Comparison of ENCODE assay signal across 30 cellular contexts in the genomic region with DNA sequence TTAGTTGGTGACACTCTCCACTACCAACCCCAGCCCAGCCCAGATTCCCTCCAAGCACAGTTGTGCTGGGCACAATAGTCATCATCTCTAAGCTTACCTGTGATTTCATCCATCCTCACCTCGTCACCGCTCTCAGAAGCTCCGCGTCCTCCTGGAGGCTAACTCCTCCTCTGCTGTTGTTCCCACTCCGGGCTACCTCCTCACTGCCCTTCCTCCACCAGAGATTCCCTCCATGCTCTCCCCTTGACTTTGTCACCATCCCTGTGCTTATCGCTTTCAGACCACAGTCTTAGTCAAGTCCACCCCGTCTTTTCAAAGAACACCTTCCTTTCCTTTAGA. TPM values are rescaled to one million over a fixed set of nuclear protein-coding genes. Genes with fewer than 3 reads are reported as not detected.
"Had no signal": no experiment of that assay in that cellular context is flagged by ENCODE, and none has a peak within 500 bp of the region (broad histone marks: within the 10 kb centered on the region; RNA-seq: fewer than 3 reads in every experiment).

No MANE protein-coding gene starts in this region.

- DNase-seq: activated CD4-positive, alpha-beta T cell treated with anti-CD3 and anti-CD28 coated beads for 4 hours; activated CD4-positive, alpha-beta T cell treated with anti-CD3 and anti-CD28 coated beads, Interleukin-2, amount 50 U/mL, for 48 hours; activated CD8-positive, alpha-beta memory T cell treated with anti-CD3 and anti-CD28 coated beads for 24 hours; activated effector memory CD4-positive, alpha-beta T cell treated with anti-CD3 and anti-CD28 coated beads, Interleukin-2, amount 50 U/mL, for 16 hours; activated naive CD4-positive, alpha-beta T cell treated with anti-CD3 and anti-CD28 coated beads for 36 hours; activated naive CD8-positive, alpha-beta T cell treated with anti-CD3 and anti-CD28 coated beads for 36 hours; adrenal gland; effector memory CD8-positive, alpha-beta T cell; foreskin fibroblast; hypothalamus; immature natural killer cell; kidney; left colon; lower lobe of right lung; mucosa of descending colon; occipital lobe; stimulated activated CD4-positive, alpha-beta T cell treated with anti-CD3 and anti-CD28 coated beads, Interleukin-15, amount 100 ng/mL, for 24 hours; stimulated activated CD4-positive, alpha-beta T cell treated with anti-CD3 and anti-CD28 coated beads, Interleukin-2, amount 100 ng/mL, for 24 hours; stimulated activated naive CD4-positive, alpha-beta T cell; T-helper 1 cell had no signal

- H3K27me3 ChIP-seq: adrenal gland, ascending aorta, cardiac muscle cell, right atrium auricular region, tibial nerve had no signal

- H3K27me3 Mint-ChIP-seq: activated naive CD8-positive, alpha-beta T cell treated with anti-CD3 and anti-CD28 coated beads for 36 hours had no signal

- H3K9me3 ChIP-seq: adrenal gland, ascending aorta, lower lobe of right lung, mucosa of descending colon, right atrium auricular region, tibial nerve had no signal

- H3K36me3 Mint-ChIP-seq: activated naive CD8-positive, alpha-beta T cell treated with anti-CD3 and anti-CD28 coated beads for 36 hours; immature natural killer cell had no signal

- H3K27ac ChIP-seq: adrenal gland, ascending aorta, cardiac muscle cell, coronary artery, lower lobe of right lung, parathyroid adenoma, right atrium auricular region, tibial nerve had no signal

- H3K4me1 Mint-ChIP-seq: activated naive CD8-positive, alpha-beta T cell treated with anti-CD3 and anti-CD28 coated beads for 36 hours; nephron had no signal

- H3K4me3 ChIP-seq: adrenal gland, ascending aorta, cardiac muscle cell, coronary artery, lower lobe of right lung, mucosa of descending colon, right atrium auricular region, tibial nerve had no signal

- ATAC-seq: effector memory CD8-positive, alpha-beta T cell; esophagus mucosa; left colon; lower lobe of right lung had no signal

- H3K36me3 ChIP-seq: adrenal gland, ascending aorta, cardiac muscle cell, lower lobe of right lung, right atrium auricular region, tibial nerve had no signal

- H3K4me3 Mint-ChIP-seq: activated naive CD4-positive, alpha-beta T cell treated with anti-CD3 and anti-CD28 coated beads for 36 hours; activated naive CD8-positive, alpha-beta T cell treated with anti-CD3 and anti-CD28 coated beads for 36 hours; brain; effector memory CD8-positive, alpha-beta T cell; immature natural killer cell; nephron; T-helper 2 cell treated with Interferon-gamma antibody and Interleukin-4, amounts not matched to agents 5 μg/mL and 100 μg/mL, for 36 hours had no signal

- H3K27ac Mint-ChIP-seq: activated naive CD4-positive, alpha-beta T cell treated with anti-CD3 and anti-CD28 coated beads for 36 hours; activated naive CD8-positive, alpha-beta T cell treated with anti-CD3 and anti-CD28 coated beads for 36 hours; effector memory CD8-positive, alpha-beta T cell; immature natural killer cell; nephron; T-helper 2 cell treated with Interferon-gamma antibody and Interleukin-4, amounts not matched to agents 5 μg/mL and 100 μg/mL, for 36 hours had no signal

- H3K9me3 Mint-ChIP-seq: activated naive CD4-positive, alpha-beta T cell treated with anti-CD3 and anti-CD28 coated beads for 36 hours; activated naive CD8-positive, alpha-beta T cell treated with anti-CD3 and anti-CD28 coated beads for 36 hours; effector memory CD8-positive, alpha-beta T cell; immature natural killer cell; T-helper 2 cell treated with Interferon-gamma antibody and Interleukin-4, amounts not matched to agents 5 μg/mL and 100 μg/mL, for 36 hours had no signal

- H3K4me1 ChIP-seq: adrenal gland, ascending aorta, lower lobe of right lung, parathyroid adenoma, right atrium auricular region, tibial nerve had no signal

RNA-seq across cellular contexts. Expression of gene KIF26B, which starts 47.0 kb away (rescaled TPM):
- total RNA-seq: ascending aorta had no signal
